Comparison of ENCODE assay signal across 8 cellular contexts in the genomic region with DNA sequence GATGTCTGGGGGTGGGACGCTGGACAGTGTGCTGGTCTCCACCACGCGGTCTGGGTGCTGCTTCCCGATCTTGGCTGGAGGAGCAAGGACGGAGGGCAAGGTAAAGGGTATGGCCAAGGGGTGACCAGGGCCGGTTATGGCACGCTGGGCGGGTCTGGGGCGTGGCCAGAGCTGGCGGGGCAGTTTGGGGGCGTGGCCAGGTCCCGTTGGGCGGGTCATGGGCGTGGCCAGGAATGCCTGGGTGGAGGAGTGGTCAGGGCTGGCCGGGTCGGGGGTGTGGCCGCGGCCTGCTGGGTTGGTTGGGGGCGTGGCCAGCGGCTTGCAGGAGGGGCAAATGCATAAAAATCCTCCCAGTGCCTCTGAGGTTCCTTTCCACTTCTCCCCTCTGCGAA. TPM values are rescaled to one million over a fixed set of nuclear protein-coding genes. Genes with fewer than 3 reads are reported as not detected.
DNase-seq lines count a peak whose midpoint lies in the region; ATAC-seq and TF ChIP-seq lines count a peak whose summit lies in the region.

No MANE protein-coding gene starts in this region.

- no peak for ATAC-seq in GM21619 (IDR thresholded peaks at IDR 0.05; ENCODE audit: unreplicated experiment)
- no peak for ATAC-seq in GM19395 (IDR thresholded peaks at IDR 0.05; ENCODE audit: unreplicated experiment)

- DNase-seq in 8988T: peak; percentile 99
- peak; percentile 93 for DNase-seq in GM13977 (ENCODE audit: low spot score)
- peak; percentile 40 for DNase-seq in SKM-1 (lab: John Stamatoyannopoulos, UW; ENCODE audit: unreplicated experiment)
- peak; percentile 81 for DNase-seq in fibroblast of gingiva (ENCODE audit: low read depth)
- peak; percentile 22 for DNase-seq in renal cortical epithelial cell (ENCODE audit: low read depth)
- no peak for DNase-seq in NCI-H526 treated with DMSO at 0.1 percent for 48 hours (lab: John Stamatoyannopoulos, UW)

- in situ Hi-C loops in GM13977 (cut with MboI; ENCODE audit: low pct_unique_long_range_greater_than_20kb, low sequenced_read_pairs, unreplicated experiment): no loop called here

- TF ChIP-seq CTCF in GM13977 (IDR thresholded peaks at IDR 0.05; ENCODE audit: extremely low read depth, insufficient read depth, missing control alignments): no peak

RNA-seq across cellular contexts. Expression of a gene that starts 19.2 kb away (rescaled TPM):
- total RNA-seq in renal cortical epithelial cell: 205 and 337 TPM in 2 replicates

RNA-seq across cellular contexts. Expression of a gene that starts 27.8 kb away (rescaled TPM):
- 101 and 168 TPM in 2 replicates for total RNA-seq in renal cortical epithelial cell

RNA-seq across cellular contexts. Expression of a gene that starts 51.1 kb away (rescaled TPM):
- total RNA-seq in renal cortical epithelial cell: 40.5 and 113 TPM in 2 replicates

RNA-seq across cellular contexts. Expression of a gene that starts 56.0 kb away (rescaled TPM):
- 8.3 and 13.4 TPM in 2 replicates for total RNA-seq in renal cortical epithelial cell
